ENCODE assay signal across 12 cellular contexts in genomic region chr2:161171595-161171929, GRCh38. TPM values are rescaled to one million over a fixed set of nuclear protein-coding genes. Genes with fewer than 3 reads are reported as not detected.
DNase-seq lines count a peak whose midpoint lies in the region; ATAC-seq and TF ChIP-seq lines count a peak whose summit lies in the region.
"Had no signal": no experiment of that assay in that cellular context is flagged by ENCODE, and none has a peak within 500 bp of the region (broad histone marks: within the 10 kb centered on the region; RNA-seq: fewer than 3 reads in every experiment).

No MANE protein-coding gene starts in this region.

- peaks cover 70% of the 10 kb centered on the region for H3K36me3 Mint-ChIP-seq in stimulated activated naive CD8-positive, alpha-beta T cell treated with anti-CD3 and anti-CD28 coated beads, Interleukin-15, Interleukin-2, amounts not matched to agents 100 ng/mL and 50 ng/mL, for 24 hours (ENCODE audit: low read depth)

- H3K36me3 ChIP-seq in Peyer's patch: no peaks in the 10 kb centered on the region

- no peaks in the 10 kb centered on the region for H3K27me3 ChIP-seq in Peyer's patch

- H3K27ac Mint-ChIP-seq in stimulated activated naive CD8-positive, alpha-beta T cell treated with anti-CD3 and anti-CD28 coated beads, Interleukin-15, Interleukin-2, amounts not matched to agents 100 ng/mL and 50 ng/mL, for 24 hours: peak overlapping the region; percentile 17
- no peak overlapping the region for H3K27ac Mint-ChIP-seq in stimulated activated naive CD8-positive, alpha-beta T cell treated with anti-CD3 and anti-CD28 coated beads, Interleukin-15, amount 100 ng/mL, for 72 hours

- no peak for DNase-seq in stimulated activated naive CD8-positive, alpha-beta T cell treated with anti-CD3 and anti-CD28 coated beads, Interleukin-15, amount 100 ng/mL, for 72 hours
- peak; percentile 74 for DNase-seq in OCI-M1 (lab: John Stamatoyannopoulos, UW)
- peak; percentile 59 for DNase-seq in fibroblast of mammary gland (ENCODE audit: low read depth)
- DNase-seq in cerebellar cortex (ENCODE audit: low spot score): no peak
- DNase-seq in DMS53 (lab: John Stamatoyannopoulos, UW): no peak
- DNase-seq in hepatic stellate cell (ENCODE audit: low spot score): no peak
- no peak for DNase-seq in Peyer's patch
- DNase-seq: KG1; left ventricle myocardium superior; NCI-H2171; stimulated activated CD4-positive, alpha-beta T cell treated with anti-CD3 and anti-CD28 coated beads, Interleukin-2, amount 100 ng/mL, for 48 hours had no signal

- H3K4me1 ChIP-seq in Peyer's patch: peaks cover 0 to 4% (median 0%) of the 10 kb centered on the region in 4 donors

- H3K4me3 ChIP-seq in fibroblast of mammary gland (ENCODE audit: control insufficient read depth, low read depth, low read length): no peak overlapping the region
- H3K4me3 ChIP-seq in Peyer's patch: no peak overlapping the region

- H3K27ac ChIP-seq in Peyer's patch: no peak overlapping the region

- H3K9me3 ChIP-seq in Peyer's patch: no peaks in the 10 kb centered on the region

- ATAC-seq in stimulated activated naive CD8-positive, alpha-beta T cell treated with anti-CD3 and anti-CD28 coated beads, Interleukin-15, amount 100 ng/mL, for 72 hours: no peak
- ATAC-seq: left ventricle myocardium superior had no signal

- TF ChIP-seq CTCF in fibroblast of mammary gland (conservative IDR thresholded peaks at IDR 0.05; ENCODE audit: control insufficient read depth, insufficient read depth, low read depth, low read length) (no peak), Peyer's patch (IDR thresholded peaks at IDR 0.05) (no peak)

- peak overlapping the region; percentile 25 for H3K4me3 Mint-ChIP-seq in stimulated activated naive CD8-positive, alpha-beta T cell treated with anti-CD3 and anti-CD28 coated beads, Interleukin-15, Interleukin-2, amounts not matched to agents 100 ng/mL and 50 ng/mL, for 24 hours
- H3K4me3 Mint-ChIP-seq in stimulated activated naive CD8-positive, alpha-beta T cell treated with anti-CD3 and anti-CD28 coated beads, Interleukin-15, amount 100 ng/mL, for 72 hours: peak overlapping the region in 1 of 2 donors; percentile 12

- no peak for TF ChIP-seq POLR2A in Peyer's patch (IDR thresholded peaks at IDR 0.05)

- H3K4me1 Mint-ChIP-seq in stimulated activated naive CD8-positive, alpha-beta T cell treated with anti-CD3 and anti-CD28 coated beads, Interleukin-15, Interleukin-2, amounts not matched to agents 100 ng/mL and 50 ng/mL, for 24 hours (ENCODE audit: low read depth): peaks cover 90% of the 10 kb centered on the region
- peaks cover 80% of the 10 kb centered on the region for H3K4me1 Mint-ChIP-seq in stimulated activated naive CD8-positive, alpha-beta T cell treated with anti-CD3 and anti-CD28 coated beads, Interleukin-15, amount 100 ng/mL, for 72 hours

- H3K27me3 Mint-ChIP-seq in stimulated activated naive CD8-positive, alpha-beta T cell treated with anti-CD3 and anti-CD28 coated beads, Interleukin-15, Interleukin-2, amounts not matched to agents 100 ng/mL and 50 ng/mL, for 24 hours: no peaks in the 10 kb centered on the region
- no peaks in the 10 kb centered on the region for H3K27me3 Mint-ChIP-seq in stimulated activated naive CD8-positive, alpha-beta T cell treated with anti-CD3 and anti-CD28 coated beads, Interleukin-15, amount 100 ng/mL, for 72 hours

- no peaks in the 10 kb centered on the region for H3K9me3 Mint-ChIP-seq in stimulated activated naive CD8-positive, alpha-beta T cell treated with anti-CD3 and anti-CD28 coated beads, Interleukin-15, Interleukin-2, amounts not matched to agents 100 ng/mL and 50 ng/mL, for 24 hours
- peaks cover 13 to 14% of the 10 kb centered on the region in 2 donors for H3K9me3 Mint-ChIP-seq in stimulated activated naive CD8-positive, alpha-beta T cell treated with anti-CD3 and anti-CD28 coated beads, Interleukin-15, amount 100 ng/mL, for 72 hours

RNA-seq across cellular contexts. Expression of gene TANK, which starts 11.3 kb away (rescaled TPM):
- 10 to 100 TPM; 63.8 to 97.7 (median 88.8) TPM for total RNA-seq in Peyer's patch

Comparison
In these comparisons a context has a peak if more than half of its experiments do, and no peak if none do; other contexts are left out.
1. DNase-seq: peak in OCI-M1 (single experiment) and fibroblast of mammary gland (single experiment); none in stimulated activated naive CD8-positive, alpha-beta T cell treated with anti-CD3 and anti-CD28 coated beads, Interleukin-15, amount 100 ng/mL, for 72 hours (0 of 2), cerebellar cortex (single experiment), DMS53 (single experiment), hepatic stellate cell (single experiment) and Peyer's patch (0 of 3).